Comparison of ENCODE assay signal across 1 cellular context in genomic region chr3:195888981-195889842, GRCh38.
TF ChIP-seq lines count a peak whose summit lies in the region.

No MANE protein-coding gene starts in this region.

TF ChIP-seq in K562, 482 proteins besides CTCF, POLR2A, EP300 and RAD21:
- TF ChIP-seq ZNF778 (CRISPR knock-in tag; IDR thresholded peaks at IDR 0.05) (no peak), NR2C1 (IDR thresholded peaks at IDR 0.05) (peak; percentile 58; the same call in 1 of the 2 replicates), NR2C1 (tag; IDR thresholded peaks at IDR 0.05) (peak; percentile 50; the same call in 1 of the 2 replicates), NR2C2 (CRISPR knock-in tag; IDR thresholded peaks at IDR 0.05) (no peak), NR2C2 (tag; IDR thresholded peaks at IDR 0.05) (0 out of 2 replicates have a peak, but pooled peaks have one; percentile 27)
TF ChIP-seq in K562: peak in this region for 2.
